30 cellular contexts compared by ENCODE assay signal in the genomic region with DNA sequence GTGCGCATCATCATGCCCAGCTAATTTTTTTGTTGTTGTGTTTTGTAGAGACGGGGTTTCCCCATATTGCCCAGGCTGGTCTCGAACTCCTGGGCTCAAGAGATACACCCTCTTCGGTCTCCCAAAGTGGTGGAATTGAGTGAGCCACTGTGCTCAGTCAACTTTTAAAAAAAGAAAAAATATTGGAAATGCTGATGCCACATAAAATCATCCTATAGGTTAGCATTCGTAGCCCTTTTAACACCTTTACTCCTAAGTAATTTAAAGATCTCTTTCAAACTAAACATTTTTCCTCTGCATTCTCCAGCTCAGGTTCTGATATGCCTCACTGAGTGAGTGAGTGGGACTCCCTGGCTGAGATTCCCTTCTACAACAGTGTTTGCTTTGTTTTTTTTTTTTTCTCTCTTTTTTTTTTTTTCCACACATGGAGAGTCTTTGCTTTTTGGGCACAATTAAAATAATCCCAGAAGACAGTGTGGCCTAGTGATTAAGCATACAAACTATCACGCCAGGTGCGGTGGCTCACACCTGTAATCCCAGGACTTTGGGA.
"Had no signal": no experiment of that assay in that cellular context is flagged by ENCODE, and none has a peak within 500 bp of the region (broad histone marks: within the 10 kb centered on the region; RNA-seq: fewer than 3 reads in every experiment).

No MANE protein-coding gene starts in this region.

- H3K4me3 ChIP-seq: esophagus squamous epithelium, heart right ventricle, left lung, mucosa of descending colon, smooth muscle cell, thoracic aorta, transverse colon, upper lobe of right lung, uterus had no signal

- H3K4me2 ChIP-seq: smooth muscle cell had no signal

- FAIRE-seq: colon, endometrium, islet of Langerhans had no signal

- DNase-seq: dermis blood vessel endothelial cell; effector memory CD8-positive, alpha-beta T cell; erythroblast; esophagus squamous epithelium; foreskin melanocyte; glutamatergic neuron; heart right ventricle; hippocampal formation; left cardiac atrium; left lung; mesenchymal stem cell; mucosa of descending colon; naive B cell; stimulated activated CD4-positive, alpha-beta T cell treated with anti-CD3 and anti-CD28 coated beads, Interleukin-12 subunit alpha, Interleukin-12 subunit beta, amount 100 ng/mL, for 4 hours; stimulated activated CD4-positive, alpha-beta T cell treated with anti-CD3 and anti-CD28 coated beads, Interleukin-1b, Interleukin-23, amount 100 ng/mL, for 48 hours; stimulated activated CD4-positive, alpha-beta T cell treated with anti-CD3 and anti-CD28 coated beads, Interleukin-4, amount 100 ng/mL, for 1 hour; stimulated activated CD8-positive, alpha-beta memory T cell treated with anti-CD3 and anti-CD28 coated beads, Interleukin-4, amount 100 ng/mL, for 48 hours; stimulated activated naive CD4-positive, alpha-beta T cell treated with Interleukin-2 at 50 U/mL for 16 hours; transverse colon; upper lobe of right lung; uterus had no signal

- H3K9ac ChIP-seq: parathyroid adenoma had no signal

- H3K9me3 ChIP-seq: esophagus squamous epithelium, mucosa of descending colon, neutrophil, thoracic aorta, transverse colon, upper lobe of right lung, uterus had no signal

- H3K79me2 ChIP-seq: parathyroid adenoma had no signal

- H3K27me3 ChIP-seq: esophagus squamous epithelium, heart right ventricle, left lung, neutrophil, transverse colon, upper lobe of right lung, uterus had no signal

- H2AFZ ChIP-seq: parathyroid adenoma had no signal

- H3K4me1 ChIP-seq: left lung, parathyroid adenoma, transverse colon, upper lobe of right lung, uterus had no signal

- ATAC-seq: effector memory CD8-positive, alpha-beta T cell; heart right ventricle; left cardiac atrium; left lung; mucosa of descending colon; natural killer cell treated with Interleukin-12 subunit alpha and Interleukin-12 subunit beta and Interleukin-15 and Interleukin-18, amount 100 ng/mL, for 72 hours; sciatic nerve; upper lobe of right lung had no signal

- H3K27ac ChIP-seq: esophagus squamous epithelium, heart right ventricle, left lung, neutrophil, parathyroid adenoma, thoracic aorta, transverse colon, upper lobe of right lung, uterus had no signal

- H3K36me3 ChIP-seq: thoracic aorta, upper lobe of right lung, uterus had no signal
